In genomic region chr12:94832780-94833760, GRCh38 we compare ENCODE assay signal across 9 cellular contexts.
A peak's percentile ranks its signal among the peaks of the same experiment; 100 is the strongest.
DNase-seq lines count a peak whose midpoint lies in the region; ATAC-seq and TF ChIP-seq lines count a peak whose summit lies in the region.
"Had no signal": no experiment of that assay in that cellular context is flagged by ENCODE, and none has a peak within 500 bp of the region (broad histone marks: within the 10 kb centered on the region; RNA-seq: fewer than 3 reads in every experiment).

No MANE protein-coding gene starts in this region.

- no peaks in the 10 kb centered on the region for H3K9me3 ChIP-seq in SK-N-SH

- no peak overlapping the region for H3K9ac ChIP-seq in SK-N-SH

- H3K27ac ChIP-seq in GM23338 (ENCODE audit: low read depth) (peak overlapping the region; percentile 10), SK-N-SH (ENCODE audit: low read depth in 2 of 2, low read length in 1 of 2) (no peak overlapping the region), brain microvascular endothelial cell (no peak overlapping the region)
- H3K27ac ChIP-seq: HL-60 had no signal

- no peaks in the 10 kb centered on the region for H3K27me3 Mint-ChIP-seq in GM23338 (ENCODE audit: insufficient read depth, low read depth, poor library complexity)

- H3K4me2 ChIP-seq in GM23338 = peak overlapping the region; percentile 64
- no peak overlapping the region for H3K4me2 ChIP-seq in SK-N-SH

- H2AFZ ChIP-seq in GM23338 (peak overlapping the region; percentile 30; the same call in 1 of the 2 replicates), SK-N-SH (ENCODE audit: low read depth) (no peak overlapping the region)

- peak; percentile 83 for DNase-seq in GM23338 (ENCODE audit: low spot score)
- DNase-seq in NCI-H82 (lab: John Stamatoyannopoulos, UW) = peak; percentile 83
- peak; percentile 79 for DNase-seq in glomerular visceral epithelial cell (ENCODE audit: extremely low spot score)
- DNase-seq in retina = peak; percentile 13
- DNase-seq in cerebellar nuclear complex (lab: John Stamatoyannopoulos, UW) = no peak
- DNase-seq in SK-N-SH = no peak
- no peak for DNase-seq in HCEC 1CT
- DNase-seq in brain microvascular endothelial cell = no peak

- no peak for TF ChIP-seq RAD21 in SK-N-SH (IDR thresholded peaks at IDR 0.05; ENCODE audit: low read length)

- POLR2A ChIA-PET in SK-N-SH (lab: Yijun Ruan, JAX) = no interaction called here

- no peaks in the 10 kb centered on the region for H3F3A ChIP-seq in GM23338 (replicated peaks; ENCODE audit: low read depth)
- H3F3A ChIP-seq in SK-N-SH (replicated peaks; ENCODE audit: insufficient read depth) = no peaks in the 10 kb centered on the region

- no peaks in the 10 kb centered on the region for H4K20me1 ChIP-seq in GM23338 (replicated peaks; ENCODE audit: insufficient read depth)
- no peaks in the 10 kb centered on the region for H4K20me1 ChIP-seq in SK-N-SH (ENCODE audit: insufficient read depth)

- peaks cover 28% of the 10 kb centered on the region for H3K4me1 Mint-ChIP-seq in GM23338

- H3K27me3 ChIP-seq in GM23338 (ENCODE audit: insufficient read depth) = no peaks in the 10 kb centered on the region
- no peaks in the 10 kb centered on the region for H3K27me3 ChIP-seq in SK-N-SH (ENCODE audit: insufficient read depth)
- H3K27me3 ChIP-seq in brain microvascular endothelial cell (replicated peaks) = no peaks in the 10 kb centered on the region

- in situ Hi-C loops in brain microvascular endothelial cell (cut with HindIII; ENCODE audit: low pct_ligation_motif_present, low sequenced_read_pairs) = no loop called here

- H3K4me3 ChIP-seq in GM23338 (peak overlapping the region; percentile 31; the same call in 1 of the 2 replicates), SK-N-SH (ENCODE audit: low read depth in 2 of 2, low read length in 1 of 2) (no peak overlapping the region), brain microvascular endothelial cell (ENCODE audit: low read depth, low read length) (no peak overlapping the region)

- H3K36me3 Mint-ChIP-seq in GM23338 (ENCODE audit: low read depth) = peaks cover 3% of the 10 kb centered on the region; the same call in 1 of the 3 replicates

- peak overlapping the region; percentile 69 for H3K27ac Mint-ChIP-seq in GM23338

- TF ChIP-seq CTCF in GM23338 (conservative IDR thresholded peaks at IDR 0.05; ENCODE audit: low read depth in 2 of 2) (no peak), SK-N-SH (IDR thresholded peaks at IDR 0.05) (no peak), brain microvascular endothelial cell (IDR thresholded peaks at IDR 0.05; ENCODE audit: low read depth, low read length, missing control alignments) (no peak)

- peak; percentile 97 for ATAC-seq in GM23338

- CTCF ChIA-PET in SK-N-SH (lab: Yijun Ruan, JAX) = interaction anchor here (1.3 to 1.7 kb wide), 2 partner anchors 11 to 23 kb away, joined by 3 to 4 read pairs; no protein-coding TSS in a partner anchor

- H3K4me1 ChIP-seq in GM23338 (ENCODE audit: insufficient read depth) = peaks cover 18% of the 10 kb centered on the region
- no peaks in the 10 kb centered on the region; a peak in 1 of 4 replicates for H3K4me1 ChIP-seq in SK-N-SH (ENCODE audit: control insufficient read depth in 1 of 2, insufficient read depth in 2 of 2, low read depth in 1 of 2, low read length in 1 of 2)

- peak overlapping the region; percentile 15 for H3K4me3 Mint-ChIP-seq in GM23338

- WGBS in SK-N-SH (ENCODE audit: low lambda C conversion rate) = 66% methylated on average over 17 of the region's 17 CpGs

- H3K9me2 ChIP-seq in GM23338 (ENCODE audit: insufficient read depth) (no peaks in the 10 kb centered on the region), SK-N-SH (no peaks in the 10 kb centered on the region)

- H3K36me3 ChIP-seq in GM23338 (ENCODE audit: insufficient read depth) (no peaks in the 10 kb centered on the region), SK-N-SH (replicated peaks in 1 of 2; ENCODE audit: control insufficient read depth in 1 of 2, insufficient read depth in 2 of 2, low read length in 1 of 2) (no peaks in the 10 kb centered on the region), brain microvascular endothelial cell (replicated peaks) (no peaks in the 10 kb centered on the region)

- H3K9me3 Mint-ChIP-seq in GM23338 = peaks cover 19% of the 10 kb centered on the region; the same call in 2 of the 3 replicates

- H3K79me2 ChIP-seq in GM23338 (replicated peaks; ENCODE audit: insufficient read depth) (no peaks in the 10 kb centered on the region), SK-N-SH (ENCODE audit: insufficient read depth) (no peaks in the 10 kb centered on the region)

- TF ChIP-seq EP300 in SK-N-SH (IDR thresholded peaks at IDR 0.05; ENCODE audit: borderline replicate concordance in 1 of 2, low read depth in 1 of 2, low read length in 1 of 2) = no peak

TF ChIP-seq in GM23338, 12 proteins besides CTCF, POLR2A, EP300 and RAD21:
- TF ChIP-seq ETS1 (IDR thresholded peaks at IDR 0.05) (no peak), POLR2AphosphoS5 (IDR thresholded peaks at IDR 0.05; ENCODE audit: low read depth) (no peak), NANOG (IDR thresholded peaks at IDR 0.05; ENCODE audit: borderline replicate concordance) (0 out of 2 replicates have a peak, but pooled peaks have one; percentile 16)
TF ChIP-seq in GM23338: peak in this region for 1.

TF ChIP-seq in SK-N-SH, 30 proteins besides CTCF, POLR2A, EP300 and RAD21 (continues in another document):
- no peak for TF ChIP-seq USF1 (IDR thresholded peaks at IDR 0.05; ENCODE audit: borderline replicate concordance, low read depth)
- no peak for TF ChIP-seq ZBTB33 (IDR thresholded peaks at IDR 0.05; ENCODE audit: borderline replicate concordance, low read depth)
- no peak for TF ChIP-seq EZH2phosphoT487 (IDR thresholded peaks at IDR 0.05; ENCODE audit: borderline replicate concordance, low read depth)
- TF ChIP-seq MAX (IDR thresholded peaks at IDR 0.05; ENCODE audit: low read depth) = no peak
- TF ChIP-seq YY1 (IDR thresholded peaks at IDR 0.05; ENCODE audit: low read depth) = no peak
- no peak for TF ChIP-seq TCF12 (IDR thresholded peaks at IDR 0.05)
- no peak for TF ChIP-seq SIN3A (IDR thresholded peaks at IDR 0.05; ENCODE audit: borderline replicate concordance, low read depth, low read length)
- no peak for TF ChIP-seq POLR2AphosphoS5 (IDR thresholded peaks at IDR 0.05; ENCODE audit: low read depth, low read length)
- TF ChIP-seq TEAD4 (IDR thresholded peaks at IDR 0.05; ENCODE audit: borderline replicate concordance, insufficient read depth) = no peak
- TF ChIP-seq REST (IDR thresholded peaks at IDR 0.05; ENCODE audit: low read depth, low read length) = no peak
- no peak for TF ChIP-seq RXRA (IDR thresholded peaks at IDR 0.05; ENCODE audit: borderline replicate concordance, low read depth)
- no peak for TF ChIP-seq RCOR1 (IDR thresholded peaks at IDR 0.05; ENCODE audit: low read length)
- TF ChIP-seq NRF1 (IDR thresholded peaks at IDR 0.05; ENCODE audit: low read depth, low read length) = no peak
- TF ChIP-seq TAF1 (IDR thresholded peaks at IDR 0.05; ENCODE audit: borderline replicate concordance, low read depth, low read length) = no peak

Comparison
In these comparisons a context has a peak if more than half of its experiments do, and no peak if none do; other contexts are left out.
1. DNase-seq: peak in GM23338 (single experiment), NCI-H82 (single experiment), glomerular visceral epithelial cell (single experiment) and retina (single experiment); none in cerebellar nuclear complex (0 of 2), SK-N-SH (single experiment), HCEC 1CT (single experiment) and brain microvascular endothelial cell (single experiment).